Comparison of ENCODE assay signal across 25 cellular contexts in the genomic region with DNA sequence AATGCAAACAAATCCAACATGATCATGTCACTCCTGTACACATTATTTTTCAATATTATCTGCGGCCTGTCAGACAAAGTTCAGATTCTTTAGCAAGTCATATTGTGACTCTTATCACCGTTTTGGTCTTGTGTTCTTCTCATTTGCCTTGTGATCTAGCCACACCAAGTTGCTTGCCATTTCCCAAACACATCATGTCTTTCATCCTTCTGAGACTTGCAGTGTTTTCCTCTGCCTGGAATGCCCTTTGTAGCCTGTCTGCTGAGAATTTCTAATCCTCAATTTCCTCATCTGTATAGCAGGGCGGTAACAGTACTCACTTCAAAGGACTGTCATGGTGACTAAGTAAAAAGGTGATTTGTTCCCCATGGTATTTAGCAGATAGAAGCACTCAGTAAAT.
DNase-seq lines count a peak whose midpoint lies in the region; ATAC-seq, FAIRE-seq and TF ChIP-seq lines count a peak whose summit lies in the region.
"Had no signal": no experiment of that assay in that cellular context is flagged by ENCODE, and none has a peak within 500 bp of the region (broad histone marks: within the 10 kb centered on the region; RNA-seq: fewer than 3 reads in every experiment).

No MANE protein-coding gene starts in this region.

- H3K36me3 ChIP-seq in HCT116 (ENCODE audit: control insufficient read depth in 1 of 2, insufficient read depth in 2 of 2, low read length in 2 of 2) = no peaks in the 10 kb centered on the region
- no peaks in the 10 kb centered on the region for H3K36me3 ChIP-seq in smooth muscle cell (ENCODE audit: low read depth)
- no peaks in the 10 kb centered on the region for H3K36me3 ChIP-seq in Peyer's patch
- H3K36me3 ChIP-seq: ascending aorta, sigmoid colon, vagina had no signal

- no peak for TF ChIP-seq RAD21 in HCT116 (IDR thresholded peaks at IDR 0.05; ENCODE audit: low read depth)

- peaks cover 28% of the 10 kb centered on the region for H3F3A ChIP-seq in smooth muscle cell (ENCODE audit: low read depth)

- H3K79me2 ChIP-seq in HCT116 (ENCODE audit: insufficient read depth, low read length) (no peaks in the 10 kb centered on the region), smooth muscle cell (ENCODE audit: low read depth) (no peaks in the 10 kb centered on the region)

- H3K9me3 ChIP-seq in HCT116 (ENCODE audit: control insufficient read depth in 1 of 2, insufficient read depth in 1 of 2, low read depth in 1 of 2, low read length in 2 of 2) = no peaks in the 10 kb centered on the region
- H3K9me3 ChIP-seq in smooth muscle cell (replicated peaks; ENCODE audit: low read depth) = no peaks in the 10 kb centered on the region
- H3K9me3 ChIP-seq in Peyer's patch = no peaks in the 10 kb centered on the region
- H3K9me3 ChIP-seq: ascending aorta, heart left ventricle, left lung, sigmoid colon, vagina had no signal

- TF ChIP-seq POLR2A in HCT116 (IDR thresholded peaks at IDR 0.05; ENCODE audit: borderline replicate concordance, extremely low read depth, insufficient read depth, insufficient read length) (no peak), Peyer's patch (IDR thresholded peaks at IDR 0.05) (no peak), GM12892 (IDR thresholded peaks at IDR 0.05; ENCODE audit: low read depth, low read length) (no peak)

- H3K4me3 Mint-ChIP-seq in WTC11 = no peak overlapping the region
- H3K4me3 Mint-ChIP-seq: activated CD4-positive, alpha-beta T cell treated with anti-CD3 and anti-CD28 coated beads, Interleukin-2, amount 10 ng/mL, durations not matched to agents 7 days and 5 days; activated T-helper 1 cell treated with anti-CD3 and anti-CD28 coated beads, Interleukin-12 subunit alpha, Interleukin-12 subunit beta, Interleukin-2, Interleukin-4 antibody, amounts not matched to agents 30 ng/mL and 10 ng/mL and 1 ng/mL, durations not matched to agents 14 hours and 24 hours and 36 hours; nephron; T-helper 17 cell had no signal

- H3K9ac ChIP-seq in HCT116 (ENCODE audit: low read length) (no peak overlapping the region), smooth muscle cell (ENCODE audit: low read depth) (peak overlapping the region; percentile 2)

- H3K4me3 ChIP-seq in HCT116 (replicated peaks in 1 of 2; ENCODE audit: low read depth in 1 of 2, low read length in 2 of 2) (no peak overlapping the region), smooth muscle cell (no peak overlapping the region), Peyer's patch (no peak overlapping the region)
- H3K4me3 ChIP-seq: ascending aorta, heart left ventricle, left lung, sigmoid colon, vagina had no signal

- peak overlapping the region; percentile 81; the same call in 1 of the 2 replicates for H3K27ac Mint-ChIP-seq in WTC11
- H3K27ac Mint-ChIP-seq: activated CD4-positive, alpha-beta T cell treated with anti-CD3 and anti-CD28 coated beads, Interleukin-2, amount 10 ng/mL, durations not matched to agents 7 days and 5 days; activated naive CD4-positive, alpha-beta T cell treated with anti-CD3 and anti-CD28 coated beads, Interleukin-2, amount 50 U/mL, for 72 hours; activated T-helper 1 cell treated with anti-CD3 and anti-CD28 coated beads, Interleukin-12 subunit alpha, Interleukin-12 subunit beta, Interleukin-2, Interleukin-4 antibody, amounts not matched to agents 30 ng/mL and 10 ng/mL and 1 ng/mL, durations not matched to agents 14 hours and 24 hours and 36 hours; nephron; T-helper 17 cell had no signal

- H3K27me3 ChIP-seq in HCT116 (ENCODE audit: insufficient read depth, low read length) (no peaks in the 10 kb centered on the region), smooth muscle cell (ENCODE audit: low read depth) (no peaks in the 10 kb centered on the region), Peyer's patch (no peaks in the 10 kb centered on the region)
- H3K27me3 ChIP-seq: ascending aorta, heart left ventricle, left lung, sigmoid colon, vagina had no signal

- H3K27ac ChIP-seq in HCT116 (ENCODE audit: low read depth, low read length) (no peak overlapping the region), smooth muscle cell (ENCODE audit: low read depth) (peak overlapping the region; percentile 98), Peyer's patch (no peak overlapping the region)
- H3K27ac ChIP-seq: heart left ventricle, sigmoid colon, vagina had no signal

- FAIRE-seq in GM12892 (lab: Jason Lieb, UNC) = no peak

- POLR2A ChIA-PET in HCT116 (lab: Charles Lee) = interaction anchor here (1.6 kb wide), 1 partner anchor 15 kb away, joined by 4 read pairs; no protein-coding TSS in a partner anchor
- POLR2A ChIA-PET in WTC11 (lab: Charles Lee) = no interaction called here

- WGBS in smooth muscle cell (ENCODE audit: low lambda C conversion rate) = 10% methylated on average over 3 of the region's 3 CpGs

- ATAC-seq in HCT116 (no peak), WTC11 (no peak), esophagus mucosa (no peak)
- ATAC-seq: activated naive CD4-positive, alpha-beta T cell treated with anti-CD3 and anti-CD28 coated beads, Interleukin-2, amount 50 U/mL, for 72 hours; heart left ventricle; left lung; PC-3; T-helper 17 cell had no signal

- H4K20me1 ChIP-seq in HCT116 (ENCODE audit: insufficient read depth) (no peaks in the 10 kb centered on the region), smooth muscle cell (ENCODE audit: low read depth) (no peaks in the 10 kb centered on the region)

- no peaks in the 10 kb centered on the region for H3K9me3 Mint-ChIP-seq in WTC11
- H3K9me3 Mint-ChIP-seq: activated CD4-positive, alpha-beta T cell treated with anti-CD3 and anti-CD28 coated beads, Interleukin-2, amount 10 ng/mL, durations not matched to agents 7 days and 5 days; activated naive CD4-positive, alpha-beta T cell treated with anti-CD3 and anti-CD28 coated beads, Interleukin-2, amount 50 U/mL, for 72 hours; activated T-helper 1 cell treated with anti-CD3 and anti-CD28 coated beads, Interleukin-12 subunit alpha, Interleukin-12 subunit beta, Interleukin-2, Interleukin-4 antibody, amounts not matched to agents 30 ng/mL and 10 ng/mL and 1 ng/mL, durations not matched to agents 14 hours and 24 hours and 36 hours had no signal

- TF ChIP-seq CTCF in HCT116 (IDR thresholded peaks at IDR 0.05 in 2 of 3, conservative IDR thresholded peaks at IDR 0.05 in 1 of 3; ENCODE audit: borderline replicate concordance in 1 of 3, insufficient read depth in 1 of 3, low read depth in 2 of 3, low read length in 2 of 3) (no peak), WTC11 (IDR thresholded peaks at IDR 0.05) (no peak), smooth muscle cell (IDR thresholded peaks at IDR 0.05; ENCODE audit: borderline replicate concordance, insufficient read depth, poor library complexity, severe bottlenecking) (no peak), Peyer's patch (IDR thresholded peaks at IDR 0.05) (no peak)

- H3K9me2 ChIP-seq in HCT116 (ENCODE audit: insufficient read depth) = no peaks in the 10 kb centered on the region

- intact Hi-C loops in HCT116 (cut with micrococcal nuclease) = no loop called here

- CTCF ChIA-PET in HCT116 (lab: Charles Lee) (no interaction called here), WTC11 (lab: Charles Lee) (no interaction called here)

- peaks cover 17% of the 10 kb centered on the region for H3K4me1 Mint-ChIP-seq in WTC11
- H3K4me1 Mint-ChIP-seq: activated CD4-positive, alpha-beta T cell treated with anti-CD3 and anti-CD28 coated beads, Interleukin-2, amount 10 ng/mL, durations not matched to agents 7 days and 5 days; nephron had no signal

- peak overlapping the region; percentile 1 for H3K4me2 ChIP-seq in HCT116 (ENCODE audit: low read length)
- peak overlapping the region; percentile 8 for H3K4me2 ChIP-seq in smooth muscle cell

- H3K27me3 Mint-ChIP-seq in WTC11 (ENCODE audit: low read depth) = no peaks in the 10 kb centered on the region

- H3K4me1 ChIP-seq in HCT116 (ENCODE audit: control insufficient read depth in 1 of 2, insufficient read depth in 2 of 2, low read length in 2 of 2) (peaks cover 9 to 33% of the 10 kb centered on the region in 2 experiments; a peak in 3 of 4 replicates), smooth muscle cell (ENCODE audit: low read depth) (peaks cover 32% of the 10 kb centered on the region), Peyer's patch (no peaks in the 10 kb centered on the region)
- H3K4me1 ChIP-seq: vagina had no signal

- H2AFZ ChIP-seq in HCT116 (ENCODE audit: low read depth, low read length, poor library complexity, severe bottlenecking) (no peak overlapping the region), smooth muscle cell (ENCODE audit: low read depth) (no peak overlapping the region)

- RAD21 ChIA-PET in HCT116 (lab: Charles Lee; ENCODE audit: low non-redundant PET in 1 of 2, low total read pairs in 2 of 2, uncharacterized antibody in 2 of 2, unreplicated experiment in 2 of 2) = no interaction called here

- BruUV-seq in HCT116 (replicated peaks; lab: Mats Ljungman, UMichigan) = no TSS peak

- no peaks in the 10 kb centered on the region for H3K36me3 Mint-ChIP-seq in WTC11

- DNase-seq in HCT116 (ENCODE audit: low read depth, low spot score) (no peak), WTC11 (ENCODE audit: low spot score) (no peak), foreskin melanocyte (peak; percentile 92), smooth muscle cell (lab: John Stamatoyannopoulos, UW; ENCODE audit: unreplicated experiment) (no peak), Peyer's patch (no peak), GM12892 (ENCODE audit: insufficient read length) (no peak)
- DNase-seq: activated CD4-positive, alpha-beta T cell treated with anti-CD3 and anti-CD28 coated beads, Interleukin-2, amount 10 ng/mL, durations not matched to agents 7 days and 5 days; AML-193; DND-41; effector CD4-positive, alpha-beta T cell; heart left ventricle; left lung; midbrain; NCI-H1105; NCI-H446 treated with DMSO at 0.1 percent for 48 hours; PC-3; posterior cingulate gyrus; sigmoid colon; T-helper 17 cell had no signal

TF ChIP-seq in HCT116, 20 proteins besides CTCF, POLR2A, EP300 and RAD21:
- TF ChIP-seq SP1 (IDR thresholded peaks at IDR 0.05; ENCODE audit: low read depth) (peak; percentile 17; the same call in 1 of the 2 replicates), SRF (IDR thresholded peaks at IDR 0.05; ENCODE audit: low read depth) (no peak)

TF ChIP-seq in WTC11, 78 proteins besides CTCF, POLR2A, EP300 and RAD21 (continues in another document):
- TF ChIP-seq, protein P1, sequence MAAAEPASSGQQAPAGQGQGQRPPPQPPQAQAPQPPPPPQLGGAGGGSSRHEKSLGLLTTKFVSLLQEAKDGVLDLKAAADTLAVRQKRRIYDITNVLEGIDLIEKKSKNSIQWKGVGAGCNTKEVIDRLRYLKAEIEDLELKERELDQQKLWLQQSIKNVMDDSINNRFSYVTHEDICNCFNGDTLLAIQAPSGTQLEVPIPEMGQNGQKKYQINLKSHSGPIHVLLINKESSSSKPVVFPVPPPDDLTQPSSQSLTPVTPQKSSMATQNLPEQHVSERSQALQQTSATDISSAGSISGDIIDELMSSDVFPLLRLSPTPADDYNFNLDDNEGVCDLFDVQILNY (CRISPR knock-in tag; IDR thresholded peaks at IDR 0.05) = no peak
- TF ChIP-seq, protein P2, sequence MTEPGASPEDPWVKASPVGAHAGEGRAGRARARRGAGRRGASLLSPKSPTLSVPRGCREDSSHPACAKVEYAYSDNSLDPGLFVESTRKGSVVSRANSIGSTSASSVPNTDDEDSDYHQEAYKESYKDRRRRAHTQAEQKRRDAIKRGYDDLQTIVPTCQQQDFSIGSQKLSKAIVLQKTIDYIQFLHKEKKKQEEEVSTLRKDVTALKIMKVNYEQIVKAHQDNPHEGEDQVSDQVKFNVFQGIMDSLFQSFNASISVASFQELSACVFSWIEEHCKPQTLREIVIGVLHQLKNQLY (CRISPR knock-in tag; IDR thresholded peaks at IDR 0.05) = no peak
- TF ChIP-seq CBFB (CRISPR knock-in tag; IDR thresholded peaks at IDR 0.05; ENCODE audit: low read depth) = no peak
